In genomic region chr5:16017720-16018119, GRCh38 we compare ENCODE assay signal across 35 cellular contexts.
"Had no signal": no experiment of that assay in that cellular context is flagged by ENCODE, and none has a peak within 500 bp of the region (broad histone marks: within the 10 kb centered on the region; RNA-seq: fewer than 3 reads in every experiment).

No MANE protein-coding gene starts in this region.

- H3K9me3 ChIP-seq: MG63 had no signal

- H3K36me3 ChIP-seq: MG63 had no signal

- DNase-seq: MG63, MM.1S, MV-4-11, NCI-H1048, NCI-H1092, NCI-H1092 treated with DMSO at 0.1 percent for 48 hours, NCI-H1105, NCI-H1105 treated with DMSO at 0.1 percent for 48 hours, NCI-H1417, NCI-H1417 treated with DMSO at 0.1 percent for 48 hours, NCI-H1436, NCI-H1436 treated with DMSO at 0.1 percent for 48 hours, NCI-H146, NCI-H1694, NCI-H1694 treated with DMSO at 0.1 percent for 48 hours, NCI-H187, NCI-H187 treated with DMSO at 0.1 percent for 48 hours, NCI-H1930, NCI-H2029, NCI-H2029 treated with DMSO at 0.1 percent for 48 hours, NCI-H2081, NCI-H2081 treated with DMSO at 0.1 percent for 48 hours, NCI-H2107, NCI-H2171, NCI-H2171 treated with DMSO at 0.1 percent for 48 hours, NCI-H2227 treated with DMSO at 0.1 percent for 48 hours, NCI-H226, NCI-H345, NCI-H446, NCI-H446 treated with DMSO at 0.1 percent for 48 hours, NCI-H510A, NCI-H510A treated with DMSO at 0.1 percent for 48 hours, NCI-H524, NCI-H524 treated with DMSO at 0.1 percent for 48 hours, NCI-H526 had no signal

- H3K4me3 ChIP-seq: MG63 had no signal
